1 cellular context compared by ENCODE assay signal in the genomic region with DNA sequence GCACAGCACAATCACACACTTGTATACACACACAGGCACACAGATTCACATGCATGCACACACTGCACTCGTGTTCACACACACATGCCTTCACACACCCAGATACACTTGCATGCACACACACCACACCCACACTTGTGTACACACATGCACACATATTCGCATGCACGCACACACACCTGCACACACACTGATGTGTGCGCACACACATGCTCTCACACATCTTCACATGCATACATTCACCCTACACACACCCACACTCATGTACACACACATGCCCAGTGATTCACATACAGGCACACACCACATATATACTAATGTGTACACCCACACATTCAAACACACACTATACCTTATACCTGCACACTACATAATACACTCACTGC.
TF ChIP-seq lines count a peak whose summit lies in the region.

No MANE protein-coding gene starts in this region.

TF ChIP-seq in H1, 55 proteins besides CTCF, POLR2A, EP300 and RAD21:
- no peak for TF ChIP-seq GTF2F1 (IDR thresholded peaks at IDR 0.05; ENCODE audit: borderline replicate concordance, low read depth, low read length)
- TF ChIP-seq SP2 (IDR thresholded peaks at IDR 0.05; ENCODE audit: low read length) = no peak
- no peak for TF ChIP-seq BRCA1 (IDR thresholded peaks at IDR 0.05; ENCODE audit: low read depth, low read length)
- no peak for TF ChIP-seq GABPA (IDR thresholded peaks at IDR 0.05; ENCODE audit: borderline replicate concordance, insufficient read depth, low read length)
- no peak for TF ChIP-seq RBBP5 (IDR thresholded peaks at IDR 0.05; ENCODE audit: borderline replicate concordance, low read depth, low read length)
- TF ChIP-seq CBX8 (IDR thresholded peaks at IDR 0.05; ENCODE audit: borderline replicate concordance, low read depth, low read length) = no peak
- TF ChIP-seq PHF8 (conservative IDR thresholded peaks at IDR 0.05; ENCODE audit: low read depth, low read length) = no peak
- no peak for TF ChIP-seq POLR2AphosphoS5 (IDR thresholded peaks at IDR 0.05; ENCODE audit: low read depth, low read length)
- no peak for TF ChIP-seq CHD1 (IDR thresholded peaks at IDR 0.05; ENCODE audit: low read depth, low read length)
- no peak for TF ChIP-seq SIRT6 (IDR thresholded peaks at IDR 0.05; ENCODE audit: low read length)
